ENCODE assay signal across 20 cellular contexts in the genomic region with DNA sequence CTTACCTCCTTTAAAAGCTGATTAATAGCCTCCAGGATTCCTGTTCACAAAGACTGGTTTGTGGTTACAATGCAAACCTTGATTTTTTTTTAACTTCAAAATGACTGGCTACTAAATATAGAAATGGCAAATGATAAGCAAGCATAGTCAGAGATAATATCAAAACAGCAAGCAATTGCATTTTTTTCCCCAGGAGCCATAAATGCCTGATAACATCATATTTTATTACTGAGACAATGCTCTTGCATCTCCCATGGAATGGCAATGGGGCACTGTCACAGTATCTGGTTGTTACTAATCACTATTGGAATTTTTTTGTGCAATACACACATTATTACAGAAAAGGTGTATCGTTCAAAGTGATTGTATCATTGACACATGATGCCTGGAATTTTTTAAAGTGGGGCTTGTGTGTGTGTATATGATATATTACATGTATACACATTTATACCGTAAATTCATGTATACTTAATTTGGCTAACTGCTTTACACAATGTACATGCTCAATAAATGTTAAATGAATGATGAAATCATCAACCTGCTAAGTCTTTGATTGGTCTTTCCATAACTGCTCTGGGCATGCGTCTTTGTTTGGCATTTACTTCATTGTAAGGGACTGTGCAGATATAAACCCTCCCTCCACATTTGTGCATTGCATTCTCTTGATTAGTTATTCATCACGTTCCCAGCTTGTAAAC. TPM values are rescaled to one million over a fixed set of nuclear protein-coding genes. Genes with fewer than 3 reads are reported as not detected.
DNase-seq lines count a peak whose midpoint lies in the region; ATAC-seq, FAIRE-seq and TF ChIP-seq lines count a peak whose summit lies in the region.
"Had no signal": no experiment of that assay in that cellular context is flagged by ENCODE, and none has a peak within 500 bp of the region (broad histone marks: within the 10 kb centered on the region; RNA-seq: fewer than 3 reads in every experiment).

No MANE protein-coding gene starts in this region.

- in situ Hi-C loops in G401 (cut with HindIII; ENCODE audit: low sequenced_read_pairs): no loop called here

- H3K27ac ChIP-seq in epithelial cell of prostate (no peak overlapping the region), osteoblast (ENCODE audit: low read depth, low read length) (no peak overlapping the region)
- H3K27ac ChIP-seq: adrenal gland, uterus had no signal

- H3K79me2 ChIP-seq in osteoblast (ENCODE audit: insufficient read depth, low read length): no peaks in the 10 kb centered on the region

- peak overlapping the region; percentile 46 for H3K9ac ChIP-seq in NT2/D1 (ENCODE audit: insufficient read length, low read depth)

- H3K4me3 ChIP-seq in NT2/D1 (ENCODE audit: insufficient read length, low read depth) (no peak overlapping the region), osteoblast (ENCODE audit: insufficient read depth, low read length) (no peak overlapping the region)
- H3K4me3 ChIP-seq: adrenal gland, uterus had no signal

- peaks cover 4% of the 10 kb centered on the region for H3K4me1 ChIP-seq in NT2/D1 (ENCODE audit: insufficient read depth, insufficient read length)
- H3K4me1 ChIP-seq in osteoblast (ENCODE audit: insufficient read depth, low read length): peaks cover 13% of the 10 kb centered on the region

- no peaks in the 10 kb centered on the region for H4K20me1 ChIP-seq in osteoblast (ENCODE audit: insufficient read depth, low read length)

- no peak overlapping the region for H3K4me2 ChIP-seq in osteoblast (ENCODE audit: insufficient read depth, low read length)

- intact Hi-C loops in left colon (cut with DNase I, micrococcal nuclease): no loop called here

- H3K36me3 ChIP-seq in NT2/D1 (ENCODE audit: insufficient read depth, insufficient read length, low read length) (no peaks in the 10 kb centered on the region), osteoblast (ENCODE audit: insufficient read depth, low read length) (no peaks in the 10 kb centered on the region)
- H3K36me3 ChIP-seq: adrenal gland, uterus had no signal

- FAIRE-seq in urothelium cell line (lab: Jason Lieb, UNC): no peak
- FAIRE-seq: colon, HepG2, kidney had no signal

- ATAC-seq in left colon (no peak), HG03159 (IDR thresholded peaks at IDR 0.05; ENCODE audit: unreplicated experiment) (no peak)
- ATAC-seq: activated CD8-positive, alpha-beta T cell treated with anti-CD3 and anti-CD28 coated beads, Interleukin-2, amount 10 ng/mL, durations not matched to agents 7 days and 5 days; activated T-helper 17 cell treated with anti-CD3 and anti-CD28 coated beads, Interleukin-2, amount 50 U/mL, for 72 hours; HepG2; Panc1 had no signal

- peak; percentile 22 for DNase-seq in G401 (ENCODE audit: low spot score)
- DNase-seq in NT2/D1 (ENCODE audit: low read depth, low spot score): no peak
- peak; percentile 14 for DNase-seq in epithelial cell of prostate (ENCODE audit: low read depth, low spot score)
- DNase-seq in osteoblast (ENCODE audit: insufficient read length, low spot score, missing footprints): peak; percentile 87
- DNase-seq in urothelium cell line (ENCODE audit: low spot score): no peak
- no peak for DNase-seq in left colon
- DNase-seq in COLO668 (lab: John Stamatoyannopoulos, UW; ENCODE audit: unreplicated experiment): no peak
- DNase-seq: activated CD8-positive, alpha-beta T cell treated with anti-CD3 and anti-CD28 coated beads, Interleukin-2, amount 10 ng/mL, durations not matched to agents 7 days and 5 days; kidney; NCI-H2029; NCI-H526; stimulated activated CD4-positive, alpha-beta T cell treated with anti-CD3 and anti-CD28 coated beads, Interleukin-12 subunit alpha, Interleukin-12 subunit beta, amount 100 ng/mL, for 4 hours; stimulated activated naive CD4-positive, alpha-beta T cell treated with Interleukin-2 at 50 U/mL for 16 hours; uterus had no signal

- H3K27me3 ChIP-seq in NT2/D1 (ENCODE audit: insufficient read depth, insufficient read length): no peaks in the 10 kb centered on the region
- peaks cover 36% of the 10 kb centered on the region for H3K27me3 ChIP-seq in osteoblast (ENCODE audit: insufficient read depth, low read length)

- TF ChIP-seq CTCF in osteoblast (IDR thresholded peaks at IDR 0.05; ENCODE audit: extremely low read depth, low read depth, low read length): no peak

- H2AFZ ChIP-seq in osteoblast (ENCODE audit: low read length): no peak overlapping the region

- H3K9me3 ChIP-seq in NT2/D1 (ENCODE audit: insufficient read depth, low read length) (no peaks in the 10 kb centered on the region), osteoblast (ENCODE audit: low read depth, low read length) (no peaks in the 10 kb centered on the region)
- H3K9me3 ChIP-seq: adrenal gland, uterus had no signal

RNA-seq across cellular contexts. Expression of gene SALL4, which starts 1.0 kb away (rescaled TPM):
- total RNA-seq in G401 (2014; rRNA removed; shearing (Covaris generic)): 48.8 and 55.8 TPM in 2 replicates
- total RNA-seq in osteoblast: 3.3 and 3.5 TPM in 2 replicates
- under 1 TPM; 0.09 to 0.11 TPM for total RNA-seq in left colon
- total RNA-seq: activated CD8-positive, alpha-beta T cell treated with anti-CD3 and anti-CD28 coated beads, Interleukin-2, amount 10 ng/mL, durations not matched to agents 7 days and 5 days had no signal

RNA-seq across cellular contexts. Expression of gene ATP9A, which starts 35.1 kb away (rescaled TPM):
- 12.6 and 15.7 TPM in 2 replicates for total RNA-seq in G401 (2014; rRNA removed; shearing (Covaris generic))
- total RNA-seq in osteoblast (46.0 and 48.9 TPM in 2 replicates), left colon (10 to 100 TPM; 66.8 to 90.1 TPM)

Comparison
In these comparisons a context has a peak if more than half of its experiments do, and no peak if none do; other contexts are left out.
1. DNase-seq: peak in G401 (single experiment), epithelial cell of prostate (single experiment) and osteoblast (single experiment); none in NT2/D1 (single experiment), urothelium cell line (single experiment), left colon (0 of 2) and COLO668 (single experiment).
2. RNA of gene SALL4, which starts 1.0 kb away (total RNA-seq): 48.8 to 55.8 TPM in G401; 3.3 to 3.5 TPM in osteoblast and 0.09 to 0.11 TPM in left colon; every median in the first group is over 10 times any median in the second.